Comparison of ENCODE assay signal across 17 cellular contexts in genomic region chr11:122692444-122692843, GRCh38. TPM values are rescaled to one million over a fixed set of nuclear protein-coding genes. Genes with fewer than 3 reads are reported as not detected.
DNase-seq lines count a peak whose midpoint lies in the region; ATAC-seq and TF ChIP-seq lines count a peak whose summit lies in the region.
"Had no signal": no experiment of that assay in that cellular context is flagged by ENCODE, and none has a peak within 500 bp of the region (broad histone marks: within the 10 kb centered on the region; RNA-seq: fewer than 3 reads in every experiment).

No MANE protein-coding gene starts in this region.

- in situ Hi-C loops in brain microvascular endothelial cell (cut with HindIII; ENCODE audit: low pct_ligation_motif_present, low sequenced_read_pairs), result no loop called here

- H3K27ac ChIP-seq in CD4-positive, alpha-beta memory T cell (ENCODE audit: low read depth, low read length), result no peak overlapping the region
- peak overlapping the region; percentile 0 for H3K27ac ChIP-seq in brain microvascular endothelial cell
- H3K27ac ChIP-seq in neural progenitor cell, result no peak overlapping the region
- H3K27ac ChIP-seq: parathyroid adenoma, WERI-Rb-1 had no signal

- H3K79me2 ChIP-seq in neural progenitor cell (ENCODE audit: low read depth), result no peaks in the 10 kb centered on the region
- H3K79me2 ChIP-seq: parathyroid adenoma had no signal

- H2AFZ ChIP-seq in neural progenitor cell (replicated peaks), result no peak overlapping the region
- H2AFZ ChIP-seq: parathyroid adenoma had no signal

- H3F3A ChIP-seq in neural progenitor cell (ENCODE audit: low read depth), result peaks cover 11% of the 10 kb centered on the region

- H3K9ac ChIP-seq in neural progenitor cell, result no peak overlapping the region
- H3K9ac ChIP-seq: parathyroid adenoma had no signal

- H3K27me3 Mint-ChIP-seq in CD4-positive, alpha-beta memory T cell, result no peaks in the 10 kb centered on the region
- H3K27me3 Mint-ChIP-seq in nephron (ENCODE audit: low read depth) (peaks cover 2% of the 10 kb centered on the region), neural progenitor cell (ENCODE audit: insufficient read depth, low read depth) (no peaks in the 10 kb centered on the region)
- H3K27me3 Mint-ChIP-seq: B cell had no signal

- peaks cover 61 to 87% (median 74%) of the 10 kb centered on the region in 4 donors for H3K4me1 Mint-ChIP-seq in CD4-positive, alpha-beta memory T cell
- H3K4me1 Mint-ChIP-seq in nephron (peaks cover 25% of the 10 kb centered on the region), neural progenitor cell (peaks cover 23% of the 10 kb centered on the region)

- no peak for DNase-seq in CD4-positive, alpha-beta memory T cell
- DNase-seq in H7 (peak; percentile 37), brain microvascular endothelial cell (no peak), neural progenitor cell (ENCODE audit: low spot score) (no peak), NCI-H446 (lab: John Stamatoyannopoulos, UW) (no peak), mucosa of descending colon (no peak), retina (no peak)
- DNase-seq: EL, Karpas-422, mammary epithelial cell, NCI-H1694 treated with DMSO at 0.1 percent for 48 hours, NCI-H524 treated with DMSO at 0.1 percent for 48 hours had no signal

- POLR2A ChIA-PET in CD4-positive, alpha-beta memory T cell (lab: Charles Lee; ENCODE audit: partially characterized antibody), result interaction anchor here (1.8 to 3.8 kb wide), 8 partner anchors 12 to 62 kb away, joined by 6 to 50 read pairs (median 12); partner anchors contain the start of gene UBASH3B

- H3K27ac Mint-ChIP-seq in CD4-positive, alpha-beta memory T cell, result peak overlapping the region; percentile 92 to 94 (median 93)
- H3K27ac Mint-ChIP-seq in nephron (peak overlapping the region; percentile 9 to 96 (median 25)), neural progenitor cell (no peak overlapping the region)
- H3K27ac Mint-ChIP-seq: B cell had no signal

- H3K4me3 Mint-ChIP-seq in CD4-positive, alpha-beta memory T cell, result peak overlapping the region in 4 of 8 donors; percentile 8 to 88 (median 52)
- H3K4me3 Mint-ChIP-seq in nephron (no peak overlapping the region), neural progenitor cell (no peak overlapping the region)
- H3K4me3 Mint-ChIP-seq: B cell had no signal

- H3K36me3 Mint-ChIP-seq in CD4-positive, alpha-beta memory T cell, result peaks cover 2 to 15% of the 10 kb centered on the region in 2 donors
- H3K36me3 Mint-ChIP-seq in nephron (ENCODE audit: low read depth) (no peaks in the 10 kb centered on the region), neural progenitor cell (peaks cover 8% of the 10 kb centered on the region)

- H3K36me3 ChIP-seq in CD4-positive, alpha-beta memory T cell (ENCODE audit: insufficient read depth, low read length), result no peaks in the 10 kb centered on the region
- no peaks in the 10 kb centered on the region for H3K36me3 ChIP-seq in H7 (replicated peaks; ENCODE audit: control insufficient read depth, insufficient read depth, low read length)
- H3K36me3 ChIP-seq in brain microvascular endothelial cell (replicated peaks), result no peaks in the 10 kb centered on the region
- no peaks in the 10 kb centered on the region for H3K36me3 ChIP-seq in neural progenitor cell
- no peaks in the 10 kb centered on the region for H3K36me3 ChIP-seq in mucosa of descending colon (ENCODE audit: low read depth)
- H3K36me3 ChIP-seq: WERI-Rb-1 had no signal

- no peak overlapping the region for H3K4me2 ChIP-seq in neural progenitor cell

- no peaks in the 10 kb centered on the region for H4K20me1 ChIP-seq in neural progenitor cell (ENCODE audit: low read depth)

- TF ChIP-seq CTCF in brain microvascular endothelial cell (IDR thresholded peaks at IDR 0.05; ENCODE audit: low read depth, low read length, missing control alignments) (no peak), nephron (IDR thresholded peaks at IDR 0.05; ENCODE audit: unreplicated experiment in 3 of 3) (no peak), neural progenitor cell (IDR thresholded peaks at IDR 0.05) (no peak), mucosa of descending colon (IDR thresholded peaks at IDR 0.05) (no peak)

- peaks cover 85% of the 10 kb centered on the region for H3K4me1 ChIP-seq in CD4-positive, alpha-beta memory T cell (ENCODE audit: insufficient read depth, low read length)
- H3K4me1 ChIP-seq in neural progenitor cell, result peaks cover 15% of the 10 kb centered on the region
- no peaks in the 10 kb centered on the region for H3K4me1 ChIP-seq in mucosa of descending colon (ENCODE audit: low read depth)
- H3K4me1 ChIP-seq: parathyroid adenoma had no signal

- no peaks in the 10 kb centered on the region for H3K9me3 ChIP-seq in CD4-positive, alpha-beta memory T cell (ENCODE audit: control insufficient read depth in 1 of 2, low read length in 2 of 2)
- H3K9me3 ChIP-seq in neural progenitor cell (ENCODE audit: low read depth), result no peaks in the 10 kb centered on the region
- no peaks in the 10 kb centered on the region for H3K9me3 ChIP-seq in mucosa of descending colon

- H3K9me3 Mint-ChIP-seq in CD4-positive, alpha-beta memory T cell, result no peaks in the 10 kb centered on the region
- H3K9me3 Mint-ChIP-seq in nephron (no peaks in the 10 kb centered on the region), neural progenitor cell (no peaks in the 10 kb centered on the region)

- H3K27me3 ChIP-seq in CD4-positive, alpha-beta memory T cell (ENCODE audit: insufficient read depth, low read length), result no peaks in the 10 kb centered on the region
- H3K27me3 ChIP-seq in H7 (ENCODE audit: control insufficient read depth, insufficient read depth, low read length) (no peaks in the 10 kb centered on the region), brain microvascular endothelial cell (replicated peaks) (no peaks in the 10 kb centered on the region), neural progenitor cell (no peaks in the 10 kb centered on the region)

- intact Hi-C loops in CD4-positive, alpha-beta memory T cell (cut with micrococcal nuclease), result no loop called here
- intact Hi-C loops in mucosa of descending colon (cut with DNase I, micrococcal nuclease), result no loop called here

- no peak for ATAC-seq in mucosa of descending colon
- ATAC-seq: Panc1 had no signal

- CTCF ChIA-PET in CD4-positive, alpha-beta memory T cell (lab: Charles Lee; ENCODE audit: partially characterized antibody), result interaction anchor here (1.3 to 3.2 kb wide), 4 partner anchors 10 to 63 kb away, joined by 4 to 17 read pairs (median 10); no protein-coding TSS in a partner anchor

- no peak overlapping the region for H3K4me3 ChIP-seq in CD4-positive, alpha-beta memory T cell (ENCODE audit: low read length in 2 of 2)
- H3K4me3 ChIP-seq in H7 (ENCODE audit: insufficient read depth, low read depth, low read length) (no peak overlapping the region), brain microvascular endothelial cell (ENCODE audit: low read depth, low read length) (no peak overlapping the region), neural progenitor cell (no peak overlapping the region), mucosa of descending colon (no peak overlapping the region)

RNA-seq across cellular contexts. Expression of gene UBASH3B, which starts 36.9 kb away (rescaled TPM):
- 10 to 100 TPM; 26.6 to 30.9 TPM for total RNA-seq in CD4-positive, alpha-beta memory T cell
- polyA plus RNA-seq in CD4-positive, alpha-beta memory T cell, result 10 to 100 TPM in 1 of 2 donors, 1 to 10 TPM in 1; 6.7 to 13.9 TPM
- total RNA-seq in H7 (2014; rRNA removed; shearing (Covaris generic)), result 8.1 and 15.9 TPM in 2 replicates
- total RNA-seq in neural progenitor cell (ENCODE audit: low replicate concordance) (2.0 and 5.5 TPM in 2 replicates), mucosa of descending colon (1 to 10 TPM; 3.5 to 5.9 (median 3.9) TPM)
